1 cellular context compared by ENCODE assay signal in the genomic region with DNA sequence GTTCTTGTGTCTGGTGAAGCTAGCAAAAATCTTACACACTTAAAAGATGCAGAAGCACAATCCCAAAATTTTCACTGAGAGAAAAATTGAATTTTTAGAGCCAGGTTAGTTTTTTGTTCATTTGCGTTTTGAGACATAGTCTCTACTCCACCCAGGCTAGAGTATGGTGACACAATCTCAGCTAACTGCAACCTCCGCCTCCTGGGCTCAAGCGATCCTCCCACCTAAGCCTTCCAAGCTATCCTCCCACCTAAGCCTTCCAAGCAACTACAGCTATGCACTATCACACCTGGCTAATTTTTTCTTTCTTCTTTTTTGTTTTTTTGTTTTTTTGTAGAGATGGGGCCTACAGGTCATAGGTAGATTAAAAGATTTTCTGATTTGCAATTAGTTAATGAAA.
TF ChIP-seq lines count a peak whose summit lies in the region.

No MANE protein-coding gene starts in this region.

TF ChIP-seq in HEK293, 187 proteins besides CTCF, POLR2A, EP300 and RAD21 (continued from another document):
- TF ChIP-seq EGR2 (tag by site-specific recombination; IDR thresholded peaks at IDR 0.05; ENCODE audit: low read depth) = peak; percentile 48; the same call in 1 of the 2 replicates
